Comparison of ENCODE assay signal across 9 cellular contexts in the genomic region with DNA sequence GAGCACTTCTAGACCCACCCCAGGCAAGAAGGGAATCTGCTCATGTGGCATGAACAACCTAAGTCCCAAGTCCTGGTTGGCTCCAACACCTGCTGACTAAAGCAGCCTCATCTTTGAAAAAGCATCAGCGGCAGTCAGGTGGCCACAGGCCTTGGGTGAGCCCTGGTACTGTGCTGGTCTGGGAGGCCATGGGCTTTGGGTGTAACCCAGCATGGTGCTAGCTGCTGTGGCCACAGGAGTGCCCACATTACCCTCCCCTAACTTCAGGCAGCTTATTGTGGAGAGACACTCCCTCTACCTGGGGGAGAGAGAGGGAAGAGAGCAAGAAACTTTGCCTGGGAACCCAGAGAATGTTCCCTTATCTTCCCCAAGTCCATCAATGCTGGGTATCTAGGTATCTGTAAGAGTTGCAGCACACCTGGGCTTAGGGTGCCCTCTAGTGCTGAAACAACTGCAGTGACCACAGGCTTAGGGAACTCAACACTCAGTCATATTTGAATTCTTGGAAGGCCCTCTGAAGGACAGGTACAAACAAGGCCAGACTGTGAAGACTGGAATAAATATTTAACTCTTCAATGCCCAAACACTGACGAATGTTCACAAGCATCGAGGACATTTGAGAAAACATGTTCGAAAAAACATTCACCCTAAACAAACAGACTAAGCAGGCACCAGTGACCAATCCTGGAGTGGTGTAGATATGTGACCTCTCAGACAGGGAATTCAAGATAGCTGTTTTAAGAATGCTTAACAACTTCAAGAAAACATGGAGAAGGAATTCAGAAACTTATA.
DNase-seq lines count a peak whose midpoint lies in the region; ATAC-seq, FAIRE-seq and TF ChIP-seq lines count a peak whose summit lies in the region.
"Had no signal": no experiment of that assay in that cellular context is flagged by ENCODE, and none has a peak within 500 bp of the region (broad histone marks: within the 10 kb centered on the region; RNA-seq: fewer than 3 reads in every experiment).

No MANE protein-coding gene starts in this region.

- no peak for ATAC-seq in Right ventricle myocardium superior (ENCODE audit: poor library complexity)
- no peak for ATAC-seq in stimulated activated memory B cell treated with anti-CD40 and anti-IgM and Interleukin-4, amounts not matched to agents 10 μg/mL and 1 μg/mL and 100 μg/mL, for 72 hours
- ATAC-seq in HG03565 (IDR thresholded peaks at IDR 0.05; ENCODE audit: unreplicated experiment), result no peak

- H3K27me3 Mint-ChIP-seq in stimulated activated memory B cell treated with anti-CD40 and anti-IgM and Interleukin-4, amounts not matched to agents 10 μg/mL and 1 μg/mL and 100 μg/mL, for 72 hours, result no peaks in the 10 kb centered on the region

- TF ChIP-seq CTCF in cardiac muscle cell (IDR thresholded peaks at IDR 0.05; ENCODE audit: low read depth, low read length), result peak; percentile 47
- peak in 4 of 6 experiments; percentile 27 to 66 (median 35) for TF ChIP-seq CTCF in esophagus squamous epithelium (IDR thresholded peaks at IDR 0.05)

- no peak overlapping the region for H3K27ac Mint-ChIP-seq in stimulated activated memory B cell treated with anti-CD40 and anti-IgM and Interleukin-4, amounts not matched to agents 10 μg/mL and 1 μg/mL and 100 μg/mL, for 72 hours

- no peaks in the 10 kb centered on the region for H3K9me3 ChIP-seq in cardiac muscle cell (ENCODE audit: low read depth)
- peaks cover 0 to 20% (median 10%) of the 10 kb centered on the region in 3 donors for H3K9me3 ChIP-seq in esophagus squamous epithelium

- H3K36me3 ChIP-seq in cardiac muscle cell, result peaks cover 19% of the 10 kb centered on the region
- peaks cover 0 to 100% (median 16%) of the 10 kb centered on the region in 3 donors for H3K36me3 ChIP-seq in esophagus squamous epithelium

- DNase-seq in cardiac muscle cell (ENCODE audit: low read depth in 1 of 2, low spot score in 1 of 2), result peak in 1 of 2 donors; percentile 35
- DNase-seq in Right ventricle myocardium superior, result no peak
- DNase-seq in NCI-H748 treated with DMSO at 0.1 percent for 48 hours (lab: John Stamatoyannopoulos, UW), result peak; percentile 1
- no peak for DNase-seq in esophagus squamous epithelium (lab: John Stamatoyannopoulos, UW)
- DNase-seq in urothelium cell line (ENCODE audit: low spot score), result peak; percentile 11
- no peak for DNase-seq in midbrain (lab: John Stamatoyannopoulos, UW)
- DNase-seq: occipital lobe had no signal

- H3K9me3 Mint-ChIP-seq in stimulated activated memory B cell treated with anti-CD40 and anti-IgM and Interleukin-4, amounts not matched to agents 10 μg/mL and 1 μg/mL and 100 μg/mL, for 72 hours, result peaks cover 11% of the 10 kb centered on the region

- intact Hi-C loops in Right ventricle myocardium superior (cut with DNase I) (no loop called here), esophagus squamous epithelium (cut with DNase I) (no loop called here)

- H3K4me1 ChIP-seq in cardiac muscle cell (ENCODE audit: low read depth), result no peaks in the 10 kb centered on the region
- no peaks in the 10 kb centered on the region for H3K4me1 ChIP-seq in esophagus squamous epithelium

- H3K27me3 ChIP-seq in cardiac muscle cell (no peaks in the 10 kb centered on the region), esophagus squamous epithelium (no peaks in the 10 kb centered on the region)

- H3K36me3 Mint-ChIP-seq in stimulated activated memory B cell treated with anti-CD40 and anti-IgM and Interleukin-4, amounts not matched to agents 10 μg/mL and 1 μg/mL and 100 μg/mL, for 72 hours, result peaks cover 91% of the 10 kb centered on the region

- H3K27ac ChIP-seq in cardiac muscle cell (no peak overlapping the region), esophagus squamous epithelium (no peak overlapping the region)

- no peak for FAIRE-seq in urothelium cell line (lab: Jason Lieb, UNC)

- no peaks in the 10 kb centered on the region for H3K4me1 Mint-ChIP-seq in stimulated activated memory B cell treated with anti-CD40 and anti-IgM and Interleukin-4, amounts not matched to agents 10 μg/mL and 1 μg/mL and 100 μg/mL, for 72 hours

- 55 to 69% methylated on average over 3 of the region's 4 CpGs for WGBS in esophagus squamous epithelium, 2 donors

- H3K4me3 Mint-ChIP-seq in stimulated activated memory B cell treated with anti-CD40 and anti-IgM and Interleukin-4, amounts not matched to agents 10 μg/mL and 1 μg/mL and 100 μg/mL, for 72 hours, result no peak overlapping the region

- H3K4me3 ChIP-seq in cardiac muscle cell (no peak overlapping the region), esophagus squamous epithelium (no peak overlapping the region)

- no peak for TF ChIP-seq POLR2A in esophagus squamous epithelium (IDR thresholded peaks at IDR 0.05)

Comparison
In these comparisons a context has a peak if more than half of its experiments do, and no peak if none do; other contexts are left out.
1. DNase-seq: peak in NCI-H748 treated with DMSO at 0.1 percent for 48 hours (single experiment) and urothelium cell line (single experiment); none in Right ventricle myocardium superior (single experiment), esophagus squamous epithelium (single experiment) and midbrain (single experiment).